Comparison of ENCODE assay signal across 2 cellular contexts in genomic region chr3:184857099-184857498, GRCh38.
A peak's percentile ranks its signal among the peaks of the same experiment; 100 is the strongest.
TF ChIP-seq lines count a peak whose summit lies in the region.

No MANE protein-coding gene starts in this region.

TF ChIP-seq in GM12878, 131 proteins besides CTCF, POLR2A, EP300 and RAD21:
- peak; percentile 68 for TF ChIP-seq ZBTB40 (IDR thresholded peaks at IDR 0.05; ENCODE audit: borderline replicate concordance)
- TF ChIP-seq IRF4 (IDR thresholded peaks at IDR 0.05; ENCODE audit: low read depth, low read length), result no peak
- TF ChIP-seq SUPT20H (IDR thresholded peaks at IDR 0.05; ENCODE audit: borderline replicate concordance, control insufficient read depth, low read depth, low read length), result no peak
- no peak for TF ChIP-seq NFXL1 (IDR thresholded peaks at IDR 0.05; ENCODE audit: borderline replicate concordance)
- TF ChIP-seq MEF2A (IDR thresholded peaks at IDR 0.05; ENCODE audit: insufficient read depth, low read depth, low read length), result no peak
- TF ChIP-seq REST (IDR thresholded peaks at IDR 0.05; ENCODE audit: low read depth, low read length), result no peak
- TF ChIP-seq SRF (IDR thresholded peaks at IDR 0.05; ENCODE audit: low read depth in 2 of 2, low read length in 2 of 2), result no peak

TF ChIP-seq in K562, 482 proteins besides CTCF, POLR2A, EP300 and RAD21:
- TF ChIP-seq ZBTB40 (IDR thresholded peaks at IDR 0.05), result peak; percentile 89
- TF ChIP-seq ZBTB40 (CRISPR knock-in tag; IDR thresholded peaks at IDR 0.05), result no peak
- TF ChIP-seq USF1 (CRISPR knock-in tag; IDR thresholded peaks at IDR 0.05), result no peak
